In the genomic region with DNA sequence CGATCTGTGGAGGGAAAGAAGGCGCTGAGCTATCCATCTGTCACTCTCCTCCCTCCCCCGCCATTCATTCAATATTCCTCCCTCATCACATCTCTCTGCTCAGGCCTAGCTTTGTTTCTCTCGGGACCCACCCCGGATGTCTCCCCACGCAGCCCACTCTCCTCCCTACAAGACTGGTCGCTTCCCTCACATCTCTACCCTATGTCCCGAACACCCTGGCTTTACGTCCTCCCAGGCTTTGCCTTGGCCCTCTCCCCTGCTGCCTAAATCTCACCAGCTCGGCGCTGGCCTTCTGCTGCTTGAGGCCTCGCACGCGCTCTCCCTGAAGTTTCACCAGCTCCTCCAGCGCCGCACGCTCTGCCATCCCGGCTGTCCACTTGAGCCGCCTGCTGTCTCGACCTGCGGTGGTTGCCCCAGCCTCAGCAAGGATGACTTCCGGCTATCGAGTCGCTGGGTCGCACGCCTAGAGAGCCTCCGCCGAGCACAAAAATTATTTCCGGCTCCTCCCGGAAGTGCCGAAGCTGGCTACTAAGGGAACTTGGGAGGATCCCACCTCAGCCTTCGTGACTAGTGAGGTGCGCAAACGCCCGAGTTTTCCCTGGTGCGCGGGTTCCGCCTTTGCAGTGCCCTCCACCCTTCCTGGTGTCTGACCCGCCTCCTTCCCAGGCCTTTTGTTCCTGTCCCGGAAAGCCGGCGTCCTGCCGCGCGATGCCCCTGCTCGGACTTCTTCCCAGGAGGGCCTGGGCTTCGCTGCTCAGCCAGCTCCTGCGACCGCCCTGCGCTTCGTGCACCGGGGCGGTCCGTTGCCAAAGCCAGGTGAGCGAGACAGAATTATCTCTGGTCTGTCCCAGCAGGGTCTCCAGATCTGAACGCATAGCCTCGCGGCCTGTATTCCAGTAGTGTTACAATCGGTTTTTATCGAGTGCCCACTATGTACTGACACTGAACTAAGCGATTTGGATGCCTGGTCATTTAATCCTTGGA, we compare ENCODE assay signal across 8 cellular contexts. TPM values are rescaled to one million over a fixed set of nuclear protein-coding genes. Genes with fewer than 3 reads are reported as not detected.
A peak's percentile ranks its signal among the peaks of the same experiment; 100 is the strongest.
DNase-seq lines count a peak whose midpoint lies in the region; ATAC-seq, FAIRE-seq and TF ChIP-seq lines count a peak whose summit lies in the region.

A gene with protein sequence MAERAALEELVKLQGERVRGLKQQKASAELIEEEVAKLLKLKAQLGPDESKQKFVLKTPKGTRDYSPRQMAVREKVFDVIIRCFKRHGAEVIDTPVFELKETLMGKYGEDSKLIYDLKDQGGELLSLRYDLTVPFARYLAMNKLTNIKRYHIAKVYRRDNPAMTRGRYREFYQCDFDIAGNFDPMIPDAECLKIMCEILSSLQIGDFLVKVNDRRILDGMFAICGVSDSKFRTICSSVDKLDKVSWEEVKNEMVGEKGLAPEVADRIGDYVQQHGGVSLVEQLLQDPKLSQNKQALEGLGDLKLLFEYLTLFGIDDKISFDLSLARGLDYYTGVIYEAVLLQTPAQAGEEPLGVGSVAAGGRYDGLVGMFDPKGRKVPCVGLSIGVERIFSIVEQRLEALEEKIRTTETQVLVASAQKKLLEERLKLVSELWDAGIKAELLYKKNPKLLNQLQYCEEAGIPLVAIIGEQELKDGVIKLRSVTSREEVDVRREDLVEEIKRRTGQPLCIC (minus strand): TSS at position 430 of the 984 bp plus-strand sequence. CDS start 66 bp downstream, at position 364.
A gene with protein sequence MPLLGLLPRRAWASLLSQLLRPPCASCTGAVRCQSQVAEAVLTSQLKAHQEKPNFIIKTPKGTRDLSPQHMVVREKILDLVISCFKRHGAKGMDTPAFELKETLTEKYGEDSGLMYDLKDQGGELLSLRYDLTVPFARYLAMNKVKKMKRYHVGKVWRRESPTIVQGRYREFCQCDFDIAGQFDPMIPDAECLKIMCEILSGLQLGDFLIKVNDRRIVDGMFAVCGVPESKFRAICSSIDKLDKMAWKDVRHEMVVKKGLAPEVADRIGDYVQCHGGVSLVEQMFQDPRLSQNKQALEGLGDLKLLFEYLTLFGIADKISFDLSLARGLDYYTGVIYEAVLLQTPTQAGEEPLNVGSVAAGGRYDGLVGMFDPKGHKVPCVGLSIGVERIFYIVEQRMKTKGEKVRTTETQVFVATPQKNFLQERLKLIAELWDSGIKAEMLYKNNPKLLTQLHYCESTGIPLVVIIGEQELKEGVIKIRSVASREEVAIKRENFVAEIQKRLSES (plus strand): TSS at position 515 of the 984 bp plus-strand sequence. CDS start 194 bp downstream, at position 709.

- POLR2A ChIA-PET in A549 (lab: Yijun Ruan, JAX) = interaction anchor here (0.6 to 2.0 kb wide), 14 partner anchors 9 to 345 kb away, joined by 3 to 27 read pairs (median 4); a partner anchor contains a TSS

- no peak for TF ChIP-seq EP300 in A549 (IDR thresholded peaks at IDR 0.05)

- intact Hi-C loops in breast epithelium (cut with DNase I; ENCODE audit: low total_unique reads) = no loop called here

- H3K27me3 ChIP-seq in breast epithelium (no peaks in the 10 kb centered on the region), skeletal muscle tissue (ENCODE audit: control insufficient read depth in 3 of 3, insufficient read depth in 3 of 3, low read length in 3 of 3) (no peaks in the 10 kb centered on the region)

- peak in 1 of 2 experiments; percentile 28; a peak in 1 of 5 replicates for TF ChIP-seq RAD21 in A549 (conservative IDR thresholded peaks at IDR 0.05 in 1 of 2, IDR thresholded peaks at IDR 0.05 in 1 of 2)

- WGBS in A549 (ENCODE audit: missing lambda C conversion rate) = under 1% methylated on average over 35 of the region's 61 CpGs

- CTCF ChIA-PET in A549 (lab: Yijun Ruan, JAX) = interaction anchor here (0.6 to 1.5 kb wide), 9 partner anchors 11 to 318 kb away, joined by 3 to 6 read pairs (median 3); a partner anchor contains a TSS

- peak within 1 kb of the TSS; percentile 95 to 99 (median 95) for H3K9ac ChIP-seq in skeletal muscle tissue (ENCODE audit: low read depth in 1 of 3, low read length in 3 of 3)

- peaks cover 5% of the 10 kb centered on the region for H3K36me3 ChIP-seq in breast epithelium
- H3K36me3 ChIP-seq in skeletal muscle tissue (ENCODE audit: control insufficient read depth in 3 of 3, insufficient read depth in 3 of 3, low read length in 3 of 3) = peaks cover 25 to 34% (median 26%) of the 10 kb centered on the region in 3 donors

- peak; percentile 98 to 99 for ATAC-seq in A549
- peak; percentile 96 for ATAC-seq in GM18861 (IDR thresholded peaks at IDR 0.05; ENCODE audit: unreplicated experiment)
- ATAC-seq in HG03097 (IDR thresholded peaks at IDR 0.05; ENCODE audit: low FRiP score, unreplicated experiment) = peak; percentile 93

- H3K4me1 ChIP-seq in A549 (peaks cover 17% of the 10 kb centered on the region), breast epithelium (peaks cover 0 to 12% of the 10 kb centered on the region in 2 donors), skeletal muscle tissue (ENCODE audit: control insufficient read depth in 3 of 3, insufficient read depth in 3 of 3, low read length in 3 of 3) (peaks cover 15 to 28% (median 25%) of the 10 kb centered on the region in 3 donors)

- TF ChIP-seq CTCF in A549 (IDR thresholded peaks at IDR 0.05) = no peak
- no peak for TF ChIP-seq CTCF in VCaP (conservative IDR thresholded peaks at IDR 0.05)
- no peak for TF ChIP-seq CTCF in breast epithelium (IDR thresholded peaks at IDR 0.05)

- TF ChIP-seq POLR2A in A549 (IDR thresholded peaks at IDR 0.05; ENCODE audit: low read length) = peak; percentile 93
- peak; percentile 59 for TF ChIP-seq POLR2A in breast epithelium (IDR thresholded peaks at IDR 0.05)

- H3K27ac ChIP-seq in A549 (peak within 1 kb of the TSS; percentile 90 to 91), VCaP (peak within 1 kb of the TSS; percentile 85), breast epithelium (peak within 1 kb of the TSS; percentile 87 to 91), skeletal muscle tissue (ENCODE audit: low read depth, low read length) (peak within 1 kb of the TSS; percentile 80)

- DNase-seq in A549 (ENCODE audit: low read depth in 1 of 2, low spot score in 1 of 2) (peak; percentile 97 to 98), NCI-H2171 (lab: John Stamatoyannopoulos, UW) (peak; percentile 76), breast epithelium (ENCODE audit: low spot score in 2 of 2) (peak; percentile 80 to 88)

- H3K4me2 ChIP-seq in A549 = peak within 1 kb of the TSS; percentile 95

- peak within 1 kb of the TSS; percentile 81 for H3K4me3 ChIP-seq in A549
- H3K4me3 ChIP-seq in breast epithelium = peak within 1 kb of the TSS; percentile 85 to 92 (median 86)
- peak within 1 kb of the TSS; percentile 99 for H3K4me3 ChIP-seq in iPS-18c (ENCODE audit: insufficient read depth, low read depth, low read length)
- H3K4me3 ChIP-seq in skeletal muscle tissue (ENCODE audit: low read length in 3 of 3) = peak within 1 kb of the TSS; percentile 95 to 98 (median 98)

- H3K9me3 ChIP-seq in A549 (no peaks in the 10 kb centered on the region), breast epithelium (no peaks in the 10 kb centered on the region), iPS-18c (ENCODE audit: control insufficient read depth, insufficient read depth, low read length) (no peaks in the 10 kb centered on the region), skeletal muscle tissue (ENCODE audit: control insufficient read depth in 3 of 3, low read length in 3 of 3) (no peaks in the 10 kb centered on the region)

- FAIRE-seq in A549 (lab: Jason Lieb, UNC) = no peak

TF ChIP-seq in A549, 52 proteins besides CTCF, POLR2A, EP300 and RAD21 (continues in another document):
- no peak for TF ChIP-seq CHD2 (IDR thresholded peaks at IDR 0.05; ENCODE audit: low read length, partially characterized antibody)
- no peak for TF ChIP-seq RNF2 (IDR thresholded peaks at IDR 0.05; ENCODE audit: borderline replicate concordance, low read depth)
- TF ChIP-seq KDM5A (IDR thresholded peaks at IDR 0.05) = peak; percentile 50; the same call in 1 of the 2 replicates
- no peak for TF ChIP-seq CBX2 (IDR thresholded peaks at IDR 0.05; ENCODE audit: borderline replicate concordance, low read depth)
- TF ChIP-seq HOXB13 (CRISPR knock-in tag; IDR thresholded peaks at IDR 0.05; ENCODE audit: low read depth) = no peak
- peak; percentile 73 for TF ChIP-seq MYC (IDR thresholded peaks at IDR 0.05; ENCODE audit: borderline replicate concordance, low read length)
- no peak for TF ChIP-seq KDM1A (IDR thresholded peaks at IDR 0.05; ENCODE audit: low read depth)
- TF ChIP-seq FOXS1 (CRISPR knock-in tag; IDR thresholded peaks at IDR 0.05) = no peak
- TF ChIP-seq FOSL2 (IDR thresholded peaks at IDR 0.05) = no peak
- no peak for TF ChIP-seq FOSL2 (CRISPR knock-in tag; IDR thresholded peaks at IDR 0.05)
- no peak for TF ChIP-seq NPAS2 (CRISPR knock-in tag; IDR thresholded peaks at IDR 0.05; ENCODE audit: borderline replicate concordance)

RNA-seq across cellular contexts. Expression of the first gene that starts in this region (rescaled TPM):
- polyA plus RNA-seq in A549 (2011; rRNA removed) = 73.0 and 80.5 TPM in 2 replicates
- 68.3 and 73.2 TPM in 2 replicates for polyA plus RNA-seq in A549 (2012; cell fraction: cytosol; rRNA removed)
- polyA plus RNA-seq in A549 (2012; cell fraction: nucleus; rRNA removed) = 64.6 and 97.1 TPM in 2 replicates
- 84.4 to 93.7 TPM (median 87.1 TPM) in 3 replicates for polyA plus RNA-seq in A549 (2017; fragmentation: RNase III; extraction: RNeasy Plus Mini Kit Qiagen cat#74134 plus additional on column Dnase treatment)
- 46.6 and 51.3 TPM in 2 replicates for polyA minus RNA-seq in A549 (2011; rRNA and poly(A)+ RNA removed)
- 10 to 100 TPM; 43.2 to 53.7 (median 53.1) TPM for total RNA-seq in breast epithelium
- total RNA-seq in skeletal muscle tissue = 40.2 TPM

RNA-seq across cellular contexts. Expression of the second gene that starts in this region (rescaled TPM):
- polyA plus RNA-seq in A549 (2011; rRNA removed) = 46.6 and 55.1 TPM in 2 replicates
- polyA plus RNA-seq in A549 (2012; cell fraction: cytosol; rRNA removed) = 24.6 and 24.7 TPM in 2 replicates
- polyA plus RNA-seq in A549 (2012; cell fraction: nucleus; rRNA removed) = 26.0 and 33.8 TPM in 2 replicates
- polyA plus RNA-seq in A549 (2017; fragmentation: RNase III; extraction: RNeasy Plus Mini Kit Qiagen cat#74134 plus additional on column Dnase treatment) = 43.5 to 45.1 TPM (median 44.9 TPM) in 3 replicates
- polyA minus RNA-seq in A549 (2011; rRNA and poly(A)+ RNA removed) = 25.4 and 26.8 TPM in 2 replicates
- total RNA-seq in breast epithelium = 10 to 100 TPM; 21.1 to 39.4 (median 32.4) TPM
- 15.7 TPM for total RNA-seq in skeletal muscle tissue

Comparison
In these comparisons a context has a peak if more than half of its experiments do, and no peak if none do; other contexts are left out.
1. Peak in every context shown above with its lines: DNase-seq, ATAC-seq, H3K4me3 ChIP-seq and H3K27ac ChIP-seq.